Comparison of ENCODE assay signal across 19 cellular contexts in genomic region chr5:9519537-9519936, GRCh38. TPM values are rescaled to one million over a fixed set of nuclear protein-coding genes. Genes with fewer than 3 reads are reported as not detected.
DNase-seq lines count a peak whose midpoint lies in the region; ATAC-seq and TF ChIP-seq lines count a peak whose summit lies in the region.
"Had no signal": no experiment of that assay in that cellular context is flagged by ENCODE, and none has a peak within 500 bp of the region (broad histone marks: within the 10 kb centered on the region; RNA-seq: fewer than 3 reads in every experiment).

No MANE protein-coding gene starts in this region.

- no peak overlapping the region for H3K4me2 ChIP-seq in mammary epithelial cell (ENCODE audit: insufficient read depth, low read depth, low read length)

- H3K27ac ChIP-seq in mammary epithelial cell (ENCODE audit: insufficient read depth, low read depth, low read length) (no peak overlapping the region), upper lobe of right lung (no peak overlapping the region), spleen (peak overlapping the region in 1 of 8 donors; percentile 27)
- H3K27ac ChIP-seq: colonic mucosa, SJCRH30 had no signal

- H3K79me2 ChIP-seq in mammary epithelial cell (ENCODE audit: insufficient read depth, low read length), result no peaks in the 10 kb centered on the region

- intact Hi-C loops in MCF 10A (cut with micrococcal nuclease) (no loop called here), mammary epithelial cell (cut with micrococcal nuclease) (no loop called here), upper lobe of right lung (cut with DNase I) (no loop called here), spleen (cut with DNase I; ENCODE audit: low total_unique reads) (no loop called here)

- H3K4me1 ChIP-seq in mammary epithelial cell (ENCODE audit: insufficient read depth, low read length), result peaks cover 7% of the 10 kb centered on the region
- H3K4me1 ChIP-seq in upper lobe of right lung, result no peaks in the 10 kb centered on the region
- no peaks in the 10 kb centered on the region for H3K4me1 ChIP-seq in spleen
- H3K4me1 ChIP-seq: colonic mucosa, SJCRH30 had no signal

- peak; percentile 72 for ATAC-seq in upper lobe of right lung
- ATAC-seq: esophagus mucosa; naive thymus-derived CD8-positive, alpha-beta T cell had no signal

- DNase-seq in MCF 10A (ENCODE audit: unreplicated experiment) (peak; percentile 38), mammary epithelial cell (no peak), kidney tubule cell (ENCODE audit: low spot score) (peak; percentile 64), upper lobe of right lung (no peak), spleen (no peak)
- DNase-seq in stimulated activated naive CD4-positive, alpha-beta T cell treated with Interleukin-2 at 50 U/mL for 16 hours (lab: John Stamatoyannopoulos, UW), result no peak
- no peak for DNase-seq in activated naive CD4-positive, alpha-beta T cell treated with Interleukin-2 at 50 U/mL for 16 hours
- DNase-seq: 8988T; activated naive CD4-positive, alpha-beta T cell treated with anti-CD3 and anti-CD28 coated beads, Interleukin-2, amount 50 U/mL, for 16 hours; colonic mucosa; DMS 273 treated with DMSO at 0.1 percent for 48 hours; naive thymus-derived CD8-positive, alpha-beta T cell; NCI-H187; SJCRH30; trophoblast cell had no signal

- H3K4me3 Mint-ChIP-seq in MCF 10A (ENCODE audit: unreplicated experiment) (no peak overlapping the region), brain (peak overlapping the region in 1 of 5 experiments; percentile 25)
- H3K4me3 Mint-ChIP-seq: IgD-negative memory B cell; naive thymus-derived CD8-positive, alpha-beta T cell had no signal

- H3K36me3 ChIP-seq in mammary epithelial cell (ENCODE audit: insufficient read depth, low read length), result no peaks in the 10 kb centered on the region
- no peaks in the 10 kb centered on the region for H3K36me3 ChIP-seq in upper lobe of right lung
- no peaks in the 10 kb centered on the region for H3K36me3 ChIP-seq in spleen
- H3K36me3 ChIP-seq: colonic mucosa, SJCRH30 had no signal

- H3K27me3 ChIP-seq in mammary epithelial cell (ENCODE audit: insufficient read depth, low read length) (no peaks in the 10 kb centered on the region), upper lobe of right lung (no peaks in the 10 kb centered on the region), spleen (replicated peaks in 1 of 7) (no peaks in the 10 kb centered on the region)
- H3K27me3 ChIP-seq: colonic mucosa, SJCRH30 had no signal

- in situ Hi-C loops in mammary epithelial cell (cut with MboI; ENCODE audit: low sequenced_read_pairs in 2 of 2), result no loop called here

- no peak overlapping the region for H2AFZ ChIP-seq in mammary epithelial cell (ENCODE audit: low read depth, low read length)

- no peaks in the 10 kb centered on the region for H4K20me1 ChIP-seq in mammary epithelial cell (ENCODE audit: insufficient read depth, low read length)

- H3K9me3 Mint-ChIP-seq in MCF 10A (ENCODE audit: unreplicated experiment), result no peaks in the 10 kb centered on the region
- peaks cover 0 to 3% (median 0%) of the 10 kb centered on the region in 5 experiments for H3K9me3 Mint-ChIP-seq in brain

- 23% methylated on average over 4 of the region's 4 CpGs for WGBS in mammary epithelial cell (ENCODE audit: low coverage, missing lambda C conversion rate)
- 72 to 85% (median 78%) methylated on average over 4 of the region's 4 CpGs for WGBS in spleen, 5 donors

- POLR2A ChIA-PET in MCF 10A (lab: Yijun Ruan, JAX), result interaction anchor here (0.6 to 1.2 kb wide), 2 partner anchors 17 to 68 kb away, joined by 3 read pairs; no protein-coding TSS in a partner anchor

- CTCF ChIA-PET in MCF 10A (lab: Yijun Ruan, JAX), result interaction anchor here (1.3 kb wide), 1 partner anchor 20 kb away, joined by 3 read pairs; no protein-coding TSS in a partner anchor
- CTCF ChIA-PET in mammary epithelial cell (lab: Charles Lee; ENCODE audit: low non-redundant PET), result no interaction called here

- H3K36me3 Mint-ChIP-seq in MCF 10A (ENCODE audit: insufficient read depth, unreplicated experiment) (no peaks in the 10 kb centered on the region), brain (peaks cover 5% of the 10 kb centered on the region)
- H3K36me3 Mint-ChIP-seq: IgD-negative memory B cell; naive thymus-derived CD8-positive, alpha-beta T cell had no signal

- no TSS peak for BruUV-seq in MCF 10A (replicated peaks; lab: Mats Ljungman, UMichigan)
- BruUV-seq in mammary epithelial cell (replicated peaks; lab: Mats Ljungman, UMichigan), result no TSS peak

- H3K27ac Mint-ChIP-seq in MCF 10A (ENCODE audit: low read depth, unreplicated experiment), result no peak overlapping the region
- H3K27ac Mint-ChIP-seq in brain, result peak overlapping the region in 3 of 5 experiments; percentile 25 to 51 (median 38)
- H3K27ac Mint-ChIP-seq: IgD-negative memory B cell; naive thymus-derived CD8-positive, alpha-beta T cell had no signal

- no peak for TF ChIP-seq POLR2A in spleen (IDR thresholded peaks at IDR 0.05)

- H3K4me1 Mint-ChIP-seq in MCF 10A (ENCODE audit: insufficient read depth, unreplicated experiment), result peaks cover 6% of the 10 kb centered on the region
- H3K4me1 Mint-ChIP-seq in brain, result peaks cover 50% of the 10 kb centered on the region
- H3K4me1 Mint-ChIP-seq: IgD-negative memory B cell; naive thymus-derived CD8-positive, alpha-beta T cell had no signal

- no peaks in the 10 kb centered on the region for H3K9me3 ChIP-seq in mammary epithelial cell (replicated peaks; ENCODE audit: insufficient read depth, low read length)
- no peaks in the 10 kb centered on the region for H3K9me3 ChIP-seq in upper lobe of right lung
- no peaks in the 10 kb centered on the region for H3K9me3 ChIP-seq in spleen
- H3K9me3 ChIP-seq: colonic mucosa, SJCRH30 had no signal

- H3K9ac ChIP-seq in mammary epithelial cell (ENCODE audit: insufficient read depth, low read length), result no peak overlapping the region

- TF ChIP-seq CTCF in MCF 10A (IDR thresholded peaks at IDR 0.05; ENCODE audit: unreplicated experiment) (no peak), mammary epithelial cell (conservative IDR thresholded peaks at IDR 0.05 in 1 of 2, IDR thresholded peaks at IDR 0.05 in 1 of 2; ENCODE audit: extremely low read depth in 1 of 2, insufficient read depth in 1 of 2, low read depth in 1 of 2, low read length in 2 of 2) (no peak), brain (conservative IDR thresholded peaks at IDR 0.05) (no peak), upper lobe of right lung (IDR thresholded peaks at IDR 0.05) (no peak), spleen (IDR thresholded peaks at IDR 0.05 in 8 of 11, conservative IDR thresholded peaks at IDR 0.05 in 3 of 11) (no peak)

- H3K4me3 ChIP-seq in mammary epithelial cell (replicated peaks in 1 of 3; ENCODE audit: insufficient read depth in 1 of 3, low read depth in 2 of 3, low read length in 3 of 3), result no peak overlapping the region
- H3K4me3 ChIP-seq in upper lobe of right lung, result no peak overlapping the region
- H3K4me3 ChIP-seq in spleen, result no peak overlapping the region
- H3K4me3 ChIP-seq: colonic mucosa, SJCRH30 had no signal

- dilution Hi-C loops in mammary epithelial cell (cut with HindIII; ENCODE audit: low sequenced_read_pairs), result no loop called here

- H3K27me3 Mint-ChIP-seq in MCF 10A (ENCODE audit: insufficient read depth, unreplicated experiment), result no peaks in the 10 kb centered on the region
- no peaks in the 10 kb centered on the region for H3K27me3 Mint-ChIP-seq in brain
- H3K27me3 Mint-ChIP-seq: IgD-negative memory B cell had no signal

RNA-seq across cellular contexts. Expression of gene SEMA5A, which starts 26.3 kb away (rescaled TPM):
- total RNA-seq in MCF 10A (2022) (1.2 and 1.4 TPM in 2 replicates), mammary epithelial cell (10 to 100 TPM; 11.8 to 25.8 TPM), upper lobe of right lung (38.9 TPM), spleen (10 to 100 TPM in 5 of 7 donors, 1 to 10 TPM in 2; 6.8 to 30.9 (median 18.6) TPM)
- polyA plus RNA-seq in mammary epithelial cell (5.3 TPM), brain (ENCODE audit: insufficient read depth, low read depth, low replicate concordance) (2.5 TPM), spleen (1 to 10 TPM; 1.4 to 2.3 (median 2.1) TPM)
- polyA minus RNA-seq in mammary epithelial cell, result 10.6 TPM
- total RNA-seq: activated CD8-positive, alpha-beta memory T cell treated with anti-CD3 and anti-CD28 coated beads for 36 hours; naive thymus-derived CD8-positive, alpha-beta T cell; SJCRH30 had no signal
- polyA plus RNA-seq: IgD-negative memory B cell; naive thymus-derived CD8-positive, alpha-beta T cell had no signal

Comparison
In these comparisons a context has a peak if more than half of its experiments do, and no peak if none do; other contexts are left out.
1. DNase-seq: peak in MCF 10A (single experiment) and kidney tubule cell (single experiment); none in mammary epithelial cell (single experiment), upper lobe of right lung (single experiment), stimulated activated naive CD4-positive, alpha-beta T cell treated with Interleukin-2 at 50 U/mL for 16 hours (single experiment), spleen (single experiment) and activated naive CD4-positive, alpha-beta T cell treated with Interleukin-2 at 50 U/mL for 16 hours (single experiment).